Comparison of ENCODE assay signal across 1 cellular context in genomic region chr9:129626944-129627297, GRCh38.
TF ChIP-seq lines count a peak whose summit lies in the region.

No MANE protein-coding gene starts in this region.

TF ChIP-seq in K562, 482 proteins besides CTCF, POLR2A, EP300 and RAD21:
- no peak for TF ChIP-seq TAF15 (IDR thresholded peaks at IDR 0.05; ENCODE audit: low read depth, low read length)
- TF ChIP-seq CREM (IDR thresholded peaks at IDR 0.05; ENCODE audit: low read depth): 0 out of 2 replicates have a peak, but pooled peaks have one; percentile 10
- no peak for TF ChIP-seq CGGBP1 (CRISPR knock-in tag; IDR thresholded peaks at IDR 0.05)
- TF ChIP-seq SRSF3 (IDR thresholded peaks at IDR 0.05; ENCODE audit: insufficient read depth, low read length): no peak
- no peak for TF ChIP-seq FOXA3 (CRISPR knock-in tag; conservative IDR thresholded peaks at IDR 0.05 in 1 of 2, IDR thresholded peaks at IDR 0.05 in 1 of 2)
- TF ChIP-seq HMGXB4 (CRISPR knock-in tag; IDR thresholded peaks at IDR 0.05): no peak
- 0 out of 4 replicates have a peak, but pooled peaks of 1 of the 2 experiments have one; percentile 10 for TF ChIP-seq SIN3A (IDR thresholded peaks at IDR 0.05; ENCODE audit: borderline replicate concordance in 2 of 2, control insufficient read depth in 1 of 2, low read depth in 2 of 2, low read length in 2 of 2)
- TF ChIP-seq E2F6 (IDR thresholded peaks at IDR 0.05; ENCODE audit: borderline replicate concordance in 1 of 2, extremely low read depth in 1 of 2, insufficient read depth in 1 of 2, insufficient read length in 1 of 2, low read depth in 1 of 2, low read length in 1 of 2, poor library complexity in 1 of 2, severe bottlenecking in 1 of 2): peak; percentile 5 to 9
- TF ChIP-seq ZNF3 (CRISPR knock-in tag; IDR thresholded peaks at IDR 0.05): no peak
- no peak for TF ChIP-seq DMBX1 (CRISPR knock-in tag; IDR thresholded peaks at IDR 0.05; ENCODE audit: borderline replicate concordance)
- peak; percentile 40 for TF ChIP-seq ZBTB40 (IDR thresholded peaks at IDR 0.05)
- no peak for TF ChIP-seq ZBTB40 (CRISPR knock-in tag; IDR thresholded peaks at IDR 0.05)
- TF ChIP-seq SMAD3 (CRISPR knock-in tag; conservative IDR thresholded peaks at IDR 0.05): no peak
- TF ChIP-seq BRD9 (IDR thresholded peaks at IDR 0.05; ENCODE audit: low read depth, partially characterized antibody): no peak
- no peak for TF ChIP-seq CTBP1 (IDR thresholded peaks at IDR 0.05; ENCODE audit: borderline replicate concordance)
- TF ChIP-seq NFYB (IDR thresholded peaks at IDR 0.05; ENCODE audit: extremely low read depth, insufficient read length): no peak
- no peak for TF ChIP-seq SREBF1 (IDR thresholded peaks at IDR 0.05; ENCODE audit: borderline replicate concordance, low read depth, low read length)
